ENCODE assay signal across 8 cellular contexts in the genomic region with DNA sequence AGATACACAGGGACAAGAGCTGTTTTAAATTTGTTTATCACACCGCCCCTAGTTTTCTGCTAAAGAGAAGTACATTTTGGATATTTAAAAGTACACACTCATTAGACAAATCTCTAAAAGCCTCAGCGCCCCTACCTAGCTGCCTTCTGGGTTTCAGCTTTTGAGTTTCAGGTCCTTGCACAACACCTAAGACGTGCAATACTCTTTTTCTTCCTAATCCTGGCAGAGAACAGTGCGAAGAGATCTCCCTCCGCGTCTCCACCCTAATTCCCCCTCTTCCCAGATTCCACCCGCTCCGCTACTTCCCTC. TPM values are rescaled to one million over a fixed set of nuclear protein-coding genes. Genes with fewer than 3 reads are reported as not detected.
DNase-seq lines count a peak whose midpoint lies in the region; ATAC-seq and TF ChIP-seq lines count a peak whose summit lies in the region.

No MANE protein-coding gene starts in this region.

- CTCF ChIA-PET in WTC11 (lab: Charles Lee) = interaction anchor here (0.8 to 1.2 kb wide), 3 partner anchors 14 to 218 kb away, joined by 3 to 5 read pairs (median 3); no protein-coding TSS in a partner anchor

- TF ChIP-seq CTCF in WTC11 (IDR thresholded peaks at IDR 0.05) (no peak), kidney epithelial cell (IDR thresholded peaks at IDR 0.05; ENCODE audit: insufficient read depth, low read length, poor library complexity, severe bottlenecking) (no peak)

- H3K9me3 Mint-ChIP-seq in WTC11 = no peaks in the 10 kb centered on the region

- H3K4me1 Mint-ChIP-seq in WTC11 = peaks cover 57% of the 10 kb centered on the region

- H3K27ac ChIP-seq in urinary bladder (ENCODE audit: low read depth) = no peak overlapping the region

- H3K4me3 Mint-ChIP-seq in WTC11 = peak overlapping the region; percentile 89

- H3K4me1 ChIP-seq in urinary bladder (ENCODE audit: insufficient read depth) = no peaks in the 10 kb centered on the region

- POLR2A ChIA-PET in WTC11 (lab: Charles Lee) = no interaction called here

- peak overlapping the region; percentile 55; the same call in 1 of the 2 replicates for H3K27ac Mint-ChIP-seq in WTC11

- DNase-seq in NCI-H345 treated with DMSO at 0.1 percent for 48 hours (lab: John Stamatoyannopoulos, UW; ENCODE audit: unreplicated experiment) (peak; percentile 78), NCI-H345 (lab: John Stamatoyannopoulos, UW) (no peak), WTC11 (ENCODE audit: low spot score) (no peak), kidney epithelial cell (ENCODE audit: low read depth) (no peak), islet precursor cell (no peak), NCI-H82 (lab: John Stamatoyannopoulos, UW) (no peak)

- H3K4me3 ChIP-seq in kidney epithelial cell (ENCODE audit: low read depth, low read length) (peak overlapping the region; percentile 48), urinary bladder (ENCODE audit: low read depth, low read length) (peak overlapping the region; percentile 95)

- H3K36me3 Mint-ChIP-seq in WTC11 = no peaks in the 10 kb centered on the region

- no peaks in the 10 kb centered on the region for H3K36me3 ChIP-seq in kidney epithelial cell (ENCODE audit: control insufficient read depth, insufficient read depth, low read length)
- peaks cover 2% of the 10 kb centered on the region for H3K36me3 ChIP-seq in urinary bladder (ENCODE audit: insufficient read depth)

- no peaks in the 10 kb centered on the region for H3K27me3 ChIP-seq in kidney epithelial cell (ENCODE audit: control insufficient read depth, insufficient read depth, low read length)

- WGBS in urinary bladder = 2% methylated on average over 8 of the region's 8 CpGs

- H3K27me3 Mint-ChIP-seq in WTC11 (ENCODE audit: low read depth) = peaks cover 65% of the 10 kb centered on the region

- ATAC-seq in HG02763 (IDR thresholded peaks at IDR 0.05; ENCODE audit: unreplicated experiment) (peak; percentile 13), WTC11 (no peak)

TF ChIP-seq in WTC11, 78 proteins besides CTCF, POLR2A, EP300 and RAD21:
- TF ChIP-seq NR2C2 (CRISPR knock-in tag; IDR thresholded peaks at IDR 0.05) = no peak
- no peak for TF ChIP-seq ZNF671 (CRISPR knock-in tag; IDR thresholded peaks at IDR 0.05)
- TF ChIP-seq, protein P1, sequence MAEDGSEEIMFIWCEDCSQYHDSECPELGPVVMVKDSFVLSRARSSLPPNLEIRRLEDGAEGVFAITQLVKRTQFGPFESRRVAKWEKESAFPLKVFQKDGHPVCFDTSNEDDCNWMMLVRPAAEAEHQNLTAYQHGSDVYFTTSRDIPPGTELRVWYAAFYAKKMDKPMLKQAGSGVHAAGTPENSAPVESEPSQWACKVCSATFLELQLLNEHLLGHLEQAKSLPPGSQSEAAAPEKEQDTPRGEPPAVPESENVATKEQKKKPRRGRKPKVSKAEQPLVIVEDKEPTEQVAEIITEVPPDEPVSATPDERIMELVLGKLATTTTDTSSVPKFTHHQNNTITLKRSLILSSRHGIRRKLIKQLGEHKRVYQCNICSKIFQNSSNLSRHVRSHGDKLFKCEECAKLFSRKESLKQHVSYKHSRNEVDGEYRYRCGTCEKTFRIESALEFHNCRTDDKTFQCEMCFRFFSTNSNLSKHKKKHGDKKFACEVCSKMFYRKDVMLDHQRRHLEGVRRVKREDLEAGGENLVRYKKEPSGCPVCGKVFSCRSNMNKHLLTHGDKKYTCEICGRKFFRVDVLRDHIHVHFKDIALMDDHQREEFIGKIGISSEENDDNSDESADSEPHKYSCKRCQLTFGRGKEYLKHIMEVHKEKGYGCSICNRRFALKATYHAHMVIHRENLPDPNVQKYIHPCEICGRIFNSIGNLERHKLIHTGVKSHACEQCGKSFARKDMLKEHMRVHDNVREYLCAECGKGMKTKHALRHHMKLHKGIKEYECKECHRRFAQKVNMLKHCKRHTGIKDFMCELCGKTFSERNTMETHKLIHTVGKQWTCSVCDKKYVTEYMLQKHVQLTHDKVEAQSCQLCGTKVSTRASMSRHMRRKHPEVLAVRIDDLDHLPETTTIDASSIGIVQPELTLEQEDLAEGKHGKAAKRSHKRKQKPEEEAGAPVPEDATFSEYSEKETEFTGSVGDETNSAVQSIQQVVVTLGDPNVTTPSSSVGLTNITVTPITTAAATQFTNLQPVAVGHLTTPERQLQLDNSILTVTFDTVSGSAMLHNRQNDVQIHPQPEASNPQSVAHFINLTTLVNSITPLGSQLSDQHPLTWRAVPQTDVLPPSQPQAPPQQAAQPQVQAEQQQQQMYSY (CRISPR knock-in tag; IDR thresholded peaks at IDR 0.05) = no peak
- no peak for TF ChIP-seq TCF7 (CRISPR knock-in tag; IDR thresholded peaks at IDR 0.05; ENCODE audit: low read depth)

RNA-seq across cellular contexts. Expression of gene KLF5, which starts 0.4 kb away (rescaled TPM):
- total RNA-seq in WTC11 (2021) = 2.3 to 3.0 TPM (median 2.4 TPM) in 3 replicates
- 23.0 and 26.4 TPM in 2 replicates for total RNA-seq in kidney epithelial cell
- 30.2 TPM for total RNA-seq in urinary bladder
- polyA plus RNA-seq in urinary bladder = 19.6 TPM
